16 cellular contexts compared by ENCODE assay signal in genomic region chr2:120826260-120826648, GRCh38.
DNase-seq lines count a peak whose midpoint lies in the region; ATAC-seq and TF ChIP-seq lines count a peak whose summit lies in the region.
"Had no signal": no experiment of that assay in that cellular context is flagged by ENCODE, and none has a peak within 500 bp of the region (broad histone marks: within the 10 kb centered on the region; RNA-seq: fewer than 3 reads in every experiment).

No MANE protein-coding gene starts in this region.

- H2AFZ ChIP-seq in neural progenitor cell (replicated peaks) = no peak overlapping the region

- H3K4me1 ChIP-seq in right atrium auricular region (peaks cover 0 to 23% of the 10 kb centered on the region in 2 donors), left ventricle myocardium inferior (peaks cover 23% of the 10 kb centered on the region), esophagus muscularis mucosa (peaks cover 20 to 62% (median 47%) of the 10 kb centered on the region in 4 donors), neural progenitor cell (peaks cover 3% of the 10 kb centered on the region), transverse colon (peaks cover 3 to 27% (median 14%) of the 10 kb centered on the region in 4 donors)

- H3K27me3 ChIP-seq in right atrium auricular region (no peaks in the 10 kb centered on the region), left ventricle myocardium inferior (ENCODE audit: low read depth) (peaks cover 17% of the 10 kb centered on the region), esophagus muscularis mucosa (no peaks in the 10 kb centered on the region), neural progenitor cell (no peaks in the 10 kb centered on the region), transverse colon (no peaks in the 10 kb centered on the region)

- no peak overlapping the region for H3K9ac ChIP-seq in neural progenitor cell

- no peak for TF ChIP-seq CTCF in right atrium auricular region (IDR thresholded peaks at IDR 0.05)
- TF ChIP-seq CTCF in left ventricle myocardium inferior (IDR thresholded peaks at IDR 0.05; ENCODE audit: borderline replicate concordance) = no peak
- TF ChIP-seq CTCF in esophagus muscularis mucosa (IDR thresholded peaks at IDR 0.05) = no peak
- no peak for TF ChIP-seq CTCF in neural progenitor cell (IDR thresholded peaks at IDR 0.05)
- no peak for TF ChIP-seq CTCF in transverse colon (IDR thresholded peaks at IDR 0.05)

- intact Hi-C loops in left ventricle myocardium inferior (cut with micrococcal nuclease) (no loop called here), esophagus muscularis mucosa (cut with DNase I) (no loop called here), transverse colon (cut with DNase I; ENCODE audit: low total_unique reads) (no loop called here)

- H3K27ac Mint-ChIP-seq in neural progenitor cell = peak overlapping the region; percentile 39
- H3K27ac Mint-ChIP-seq: CD4-positive, alpha-beta T cell had no signal

- H3K79me2 ChIP-seq in neural progenitor cell (ENCODE audit: low read depth) = peaks cover 51% of the 10 kb centered on the region

- H3K36me3 ChIP-seq in right atrium auricular region (no peaks in the 10 kb centered on the region), left ventricle myocardium inferior (no peaks in the 10 kb centered on the region), esophagus muscularis mucosa (no peaks in the 10 kb centered on the region), neural progenitor cell (no peaks in the 10 kb centered on the region), transverse colon (no peaks in the 10 kb centered on the region)

- no peak for ATAC-seq in GM18909 (IDR thresholded peaks at IDR 0.05; ENCODE audit: poor library complexity, unreplicated experiment)

- H3K36me3 Mint-ChIP-seq in neural progenitor cell = peaks cover 4% of the 10 kb centered on the region

- H3K9me3 ChIP-seq in right atrium auricular region (no peaks in the 10 kb centered on the region), left ventricle myocardium inferior (replicated peaks) (no peaks in the 10 kb centered on the region), esophagus muscularis mucosa (no peaks in the 10 kb centered on the region), neural progenitor cell (ENCODE audit: low read depth) (no peaks in the 10 kb centered on the region), transverse colon (no peaks in the 10 kb centered on the region)
- H3K9me3 ChIP-seq: A549 had no signal

- H3K27ac ChIP-seq in right atrium auricular region = peak overlapping the region; percentile 63 to 64
- no peak overlapping the region for H3K27ac ChIP-seq in left ventricle myocardium inferior (replicated peaks)
- H3K27ac ChIP-seq in esophagus muscularis mucosa (replicated peaks in 1 of 4) = peak overlapping the region; percentile 57 to 73 (median 63)
- H3K27ac ChIP-seq in neural progenitor cell = no peak overlapping the region
- peak overlapping the region; percentile 50 to 76 (median 71) for H3K27ac ChIP-seq in transverse colon

- in situ Hi-C loops in transverse colon (cut with MboI; ENCODE audit: low pct_ligation_motif_present in 1 of 4, low pct_unique_long_range_greater_than_20kb in 1 of 4, low sequenced_read_pairs in 3 of 4) = no loop called here

- no peaks in the 10 kb centered on the region for H3F3A ChIP-seq in neural progenitor cell (ENCODE audit: low read depth)

- no peak overlapping the region for H3K4me2 ChIP-seq in neural progenitor cell
- H3K4me2 ChIP-seq: A549 had no signal

- TF ChIP-seq EP300 in esophagus muscularis mucosa (IDR thresholded peaks at IDR 0.05) = no peak
- TF ChIP-seq EP300 in transverse colon (IDR thresholded peaks at IDR 0.05; ENCODE audit: low read depth) = no peak

- H3K4me1 Mint-ChIP-seq in neural progenitor cell = peaks cover 38% of the 10 kb centered on the region

- DNase-seq in right atrium auricular region (ENCODE audit: low spot score) (no peak), left ventricle myocardium inferior (no peak), esophagus muscularis mucosa (ENCODE audit: extremely low spot score) (no peak), neural progenitor cell (ENCODE audit: low spot score) (no peak), transverse colon (no peak), GM03348 (ENCODE audit: low spot score) (no peak), islet precursor cell (no peak)
- DNase-seq: CD4-positive, alpha-beta T cell; DMS79; GOT3; KBM-7; NCI-H1048; NCI-H748 treated with DMSO at 0.1 percent for 48 hours had no signal

- H4K20me1 ChIP-seq in neural progenitor cell (ENCODE audit: low read depth) = peaks cover 100% of the 10 kb centered on the region

- no peak overlapping the region for H3K4me3 ChIP-seq in right atrium auricular region
- no peak overlapping the region for H3K4me3 ChIP-seq in left ventricle myocardium inferior
- H3K4me3 ChIP-seq in esophagus muscularis mucosa = no peak overlapping the region
- H3K4me3 ChIP-seq in neural progenitor cell = no peak overlapping the region
- H3K4me3 ChIP-seq in transverse colon = no peak overlapping the region
- H3K4me3 ChIP-seq: A549 had no signal

- H3K27me3 Mint-ChIP-seq in neural progenitor cell (ENCODE audit: insufficient read depth, low read depth) = peaks cover 8% of the 10 kb centered on the region
- H3K27me3 Mint-ChIP-seq: CD4-positive, alpha-beta T cell had no signal

- 25% methylated on average over 8 of the region's 10 CpGs for WGBS in esophagus muscularis mucosa
- 53% methylated on average over 10 of the region's 10 CpGs; no CpG with 5 or more reads in 1 of the 2 donors for WGBS in transverse colon (ENCODE audit: low coverage in 1 of 2), 2 donors

- H3K9me3 Mint-ChIP-seq in neural progenitor cell = no peaks in the 10 kb centered on the region
- H3K9me3 Mint-ChIP-seq: CD4-positive, alpha-beta T cell; HFFc6 had no signal

- no peak for TF ChIP-seq POLR2A in esophagus muscularis mucosa (IDR thresholded peaks at IDR 0.05; ENCODE audit: low read depth)
- TF ChIP-seq POLR2A in transverse colon (IDR thresholded peaks at IDR 0.05) = no peak

- H3K4me3 Mint-ChIP-seq in neural progenitor cell = no peak overlapping the region
- H3K4me3 Mint-ChIP-seq: CD4-positive, alpha-beta T cell; HFFc6 had no signal

Comparison
In these comparisons a context has a peak if more than half of its experiments do, and no peak if none do; other contexts are left out.
1. H3K27ac ChIP-seq: peak in right atrium auricular region (2 of 2), esophagus muscularis mucosa (4 of 4) and transverse colon (4 of 4); none in left ventricle myocardium inferior (single experiment) and neural progenitor cell (single experiment).